25 cellular contexts compared by ENCODE assay signal in genomic region chr19:44949550-44949949, GRCh38. TPM values are rescaled to one million over a fixed set of nuclear protein-coding genes. Genes with fewer than 3 reads are reported as not detected.
"Had no signal": no experiment of that assay in that cellular context is flagged by ENCODE, and none has a peak within 500 bp of the region (broad histone marks: within the 10 kb centered on the region; RNA-seq: fewer than 3 reads in every experiment).

No MANE protein-coding gene starts in this region.

- H3K36me3 Mint-ChIP-seq: activated naive CD4-positive, alpha-beta T cell treated with anti-CD3 and anti-CD28 coated beads, Interleukin-2, amount 10 ng/mL, durations not matched to agents 7 days and 5 days; activated naive CD8-positive, alpha-beta T cell treated with anti-CD3 and anti-CD28 coated beads for 36 hours had no signal

- H3K9me3 Mint-ChIP-seq: activated CD4-positive, alpha-beta memory T cell treated with anti-CD3 and anti-CD28 coated beads, Interleukin-2, amount 10 ng/mL, durations not matched to agents 7 days and 5 days; activated CD4-positive, alpha-beta T cell treated with anti-CD3 and anti-CD28 coated beads, Interleukin-2, amount 10 ng/mL, durations not matched to agents 7 days and 5 days; activated naive CD4-positive, alpha-beta T cell treated with anti-CD3 and anti-CD28 coated beads, Interleukin-2, amount 10 ng/mL, durations not matched to agents 7 days and 5 days; activated naive CD8-positive, alpha-beta T cell treated with anti-CD3 and anti-CD28 coated beads for 36 hours; activated T-helper 17 cell treated with anti-CD3 and anti-CD28 coated beads, Interleukin-2, amount 50 U/mL, for 72 hours; central memory CD8-positive, alpha-beta T cell had no signal

- H3K27ac ChIP-seq: adrenal gland, PC-9, VCaP had no signal

- H3K27me3 ChIP-seq: adrenal gland had no signal

- H3K36me3 ChIP-seq: adrenal gland had no signal

- H3K27ac Mint-ChIP-seq: activated CD4-positive, alpha-beta memory T cell treated with anti-CD3 and anti-CD28 coated beads, Interleukin-2, amount 10 ng/mL, durations not matched to agents 7 days and 5 days; activated CD4-positive, alpha-beta T cell treated with anti-CD3 and anti-CD28 coated beads, Interleukin-2, amount 10 ng/mL, durations not matched to agents 7 days and 5 days; activated naive CD4-positive, alpha-beta T cell treated with anti-CD3 and anti-CD28 coated beads, Interleukin-2, amount 10 ng/mL, durations not matched to agents 7 days and 5 days; activated naive CD8-positive, alpha-beta T cell treated with anti-CD3 and anti-CD28 coated beads for 36 hours; activated T-helper 17 cell treated with anti-CD3 and anti-CD28 coated beads, Interleukin-2, amount 50 U/mL, for 72 hours had no signal

- DNase-seq: activated CD4-positive, alpha-beta memory T cell treated with anti-CD3 and anti-CD28 coated beads, Interleukin-2, amount 10 ng/mL, durations not matched to agents 7 days and 5 days; activated CD4-positive, alpha-beta T cell treated with anti-CD3 and anti-CD28 coated beads, Interleukin-2, amount 10 ng/mL, durations not matched to agents 7 days and 5 days; activated CD4-positive, CD25-positive, alpha-beta regulatory T cell; activated gamma-delta T cell treated with Interleukin-2 at 50 U/mL for 16 hours; activated naive CD4-positive, alpha-beta T cell treated with anti-CD3 and anti-CD28 coated beads, Interleukin-2, amount 10 ng/mL, durations not matched to agents 7 days and 5 days; activated naive CD8-positive, alpha-beta T cell treated with anti-CD3 and anti-CD28 coated beads for 36 hours; activated T-cell treated with anti-CD3 and anti-CD28 coated beads for 4 hours; activated T-cell treated with anti-CD3 and anti-CD28 coated beads, Interleukin-2, amount 50 U/mL, for 48 hours; adrenal gland; anterior cingulate cortex; MM.1S; NCI-H1105; NCI-H1436; NCI-H2081; NCI-H510A treated with DMSO at 0.1 percent for 48 hours; NK-92 treated with Interleukin-12 subunit alpha and Interleukin-12 subunit beta, amount 100 ng/mL, for 24 hours; PC-9; SIG-M5; T-helper 2 cell; T1000 had no signal

- H3K4me3 ChIP-seq: adrenal gland, PC-9 had no signal

- H3K4me1 Mint-ChIP-seq: activated T-helper 17 cell treated with anti-CD3 and anti-CD28 coated beads, Interleukin-2, amount 50 U/mL, for 72 hours had no signal

- H3K9me3 ChIP-seq: adrenal gland had no signal

- H3K4me2 ChIP-seq: PC-9 had no signal

- H3K4me3 Mint-ChIP-seq: activated CD4-positive, alpha-beta memory T cell treated with anti-CD3 and anti-CD28 coated beads, Interleukin-2, amount 10 ng/mL, durations not matched to agents 7 days and 5 days; activated CD4-positive, alpha-beta T cell treated with anti-CD3 and anti-CD28 coated beads, Interleukin-2, amount 10 ng/mL, durations not matched to agents 7 days and 5 days; activated naive CD4-positive, alpha-beta T cell treated with anti-CD3 and anti-CD28 coated beads, Interleukin-2, amount 10 ng/mL, durations not matched to agents 7 days and 5 days; activated naive CD8-positive, alpha-beta T cell treated with anti-CD3 and anti-CD28 coated beads for 36 hours; activated T-helper 17 cell treated with anti-CD3 and anti-CD28 coated beads, Interleukin-2, amount 50 U/mL, for 72 hours; central memory CD8-positive, alpha-beta T cell had no signal

- ATAC-seq: activated T-helper 17 cell treated with anti-CD3 and anti-CD28 coated beads, Interleukin-2, amount 50 U/mL, for 72 hours had no signal

- H3K27me3 Mint-ChIP-seq: activated CD4-positive, alpha-beta memory T cell treated with anti-CD3 and anti-CD28 coated beads, Interleukin-2, amount 10 ng/mL, durations not matched to agents 7 days and 5 days; activated CD4-positive, alpha-beta T cell treated with anti-CD3 and anti-CD28 coated beads, Interleukin-2, amount 10 ng/mL, durations not matched to agents 7 days and 5 days; activated naive CD4-positive, alpha-beta T cell treated with anti-CD3 and anti-CD28 coated beads, Interleukin-2, amount 10 ng/mL, durations not matched to agents 7 days and 5 days; activated naive CD8-positive, alpha-beta T cell treated with anti-CD3 and anti-CD28 coated beads for 36 hours; activated T-helper 17 cell treated with anti-CD3 and anti-CD28 coated beads, Interleukin-2, amount 50 U/mL, for 72 hours; central memory CD8-positive, alpha-beta T cell had no signal

RNA-seq across cellular contexts. Expression of gene APOC2, which starts 3.7 kb away (rescaled TPM):
- total RNA-seq: activated CD4-positive, alpha-beta memory T cell treated with anti-CD3 and anti-CD28 coated beads, Interleukin-2, amount 10 ng/mL, durations not matched to agents 7 days and 5 days; activated CD4-positive, alpha-beta T cell treated with anti-CD3 and anti-CD28 coated beads, Interleukin-2, amount 10 ng/mL, durations not matched to agents 7 days and 5 days; activated CD8-positive, alpha-beta memory T cell treated with anti-CD3 and anti-CD28 coated beads for 36 hours; activated naive CD8-positive, alpha-beta T cell treated with anti-CD3 and anti-CD28 coated beads for 36 hours; activated T-helper 17 cell treated with anti-CD3 and anti-CD28 coated beads, Interleukin-2, amount 50 U/mL, for 72 hours; PC-9; RPMI7951 had no signal

RNA-seq across cellular contexts. Expression of gene APOC4, which starts 7.5 kb away (rescaled TPM):
- total RNA-seq: activated CD4-positive, alpha-beta memory T cell treated with anti-CD3 and anti-CD28 coated beads, Interleukin-2, amount 10 ng/mL, durations not matched to agents 7 days and 5 days; activated CD4-positive, alpha-beta T cell treated with anti-CD3 and anti-CD28 coated beads, Interleukin-2, amount 10 ng/mL, durations not matched to agents 7 days and 5 days; activated CD8-positive, alpha-beta memory T cell treated with anti-CD3 and anti-CD28 coated beads for 36 hours; activated naive CD8-positive, alpha-beta T cell treated with anti-CD3 and anti-CD28 coated beads for 36 hours; activated T-helper 17 cell treated with anti-CD3 and anti-CD28 coated beads, Interleukin-2, amount 50 U/mL, for 72 hours; PC-9; RPMI7951 had no signal

RNA-seq across cellular contexts. Expression of gene APOC1, which starts 35.1 kb away (rescaled TPM):
- total RNA-seq: activated CD4-positive, alpha-beta T cell treated with anti-CD3 and anti-CD28 coated beads, Interleukin-2, amount 10 ng/mL, durations not matched to agents 7 days and 5 days had no signal

RNA-seq across cellular contexts. Expression of gene APOE, which starts 44.0 kb away (rescaled TPM):
- total RNA-seq: activated CD4-positive, alpha-beta memory T cell treated with anti-CD3 and anti-CD28 coated beads, Interleukin-2, amount 10 ng/mL, durations not matched to agents 7 days and 5 days had no signal
